In genomic region chr2:168030862-168031624, GRCh38 we compare ENCODE assay signal across 10 cellular contexts.
A peak's percentile ranks its signal among the peaks of the same experiment; 100 is the strongest.
DNase-seq lines count a peak whose midpoint lies in the region; ATAC-seq and TF ChIP-seq lines count a peak whose summit lies in the region.
"Had no signal": no experiment of that assay in that cellular context is flagged by ENCODE, and none has a peak within 500 bp of the region (broad histone marks: within the 10 kb centered on the region; RNA-seq: fewer than 3 reads in every experiment).

No MANE protein-coding gene starts in this region.

- 97% methylated on average over 5 of the region's 5 CpGs for WGBS in right cardiac atrium

- no peak overlapping the region for H3K27ac ChIP-seq in right cardiac atrium (ENCODE audit: low read length)

- H3K4me1 ChIP-seq in right cardiac atrium (ENCODE audit: control insufficient read depth, insufficient read depth, low read length) = no peaks in the 10 kb centered on the region

- in situ Hi-C loops in astrocyte of the cerebellum (cut with HindIII; ENCODE audit: low sequenced_read_pairs) = no loop called here

- H3K4me3 ChIP-seq in astrocyte of the cerebellum (ENCODE audit: low read depth, low read length) (no peak overlapping the region), right cardiac atrium (ENCODE audit: low read length) (no peak overlapping the region)

- intact Hi-C loops in left cardiac atrium (cut with DNase I) (no loop called here), right cardiac atrium (cut with DNase I) (no loop called here)

- no peaks in the 10 kb centered on the region for H3K27me3 ChIP-seq in right cardiac atrium (ENCODE audit: control insufficient read depth, insufficient read depth)

- DNase-seq in stimulated activated CD4-positive, alpha-beta T cell treated with anti-CD3 and anti-CD28 coated beads, Interleukin-1b, Interleukin-23, amount 100 ng/mL, for 48 hours = peak; percentile 26
- DNase-seq in stimulated activated CD4-positive, alpha-beta T cell treated with anti-CD3 and anti-CD28 coated beads, Interleukin-12 subunit alpha, Interleukin-12 subunit beta, amount 100 ng/mL, for 4 hours = no peak
- DNase-seq in astrocyte of the cerebellum (ENCODE audit: low read depth) (peak; percentile 48), left cardiac atrium (no peak), right cardiac atrium (no peak)
- DNase-seq in activated CD8-positive, alpha-beta memory T cell treated with anti-CD3 and anti-CD28 coated beads, Interleukin-2, amount 50 U/mL, for 48 hours = no peak
- DNase-seq: DND-41 had no signal

- H3K9me3 ChIP-seq in right cardiac atrium (ENCODE audit: control insufficient read depth, low read length) = no peaks in the 10 kb centered on the region

- ATAC-seq in HG03045 (IDR thresholded peaks at IDR 0.05; ENCODE audit: unreplicated experiment) = peak; percentile 85
- ATAC-seq in left cardiac atrium = no peak
- ATAC-seq in GM19455 (IDR thresholded peaks at IDR 0.05; ENCODE audit: unreplicated experiment) = no peak
- ATAC-seq in right cardiac atrium = no peak
- ATAC-seq: naive thymus-derived CD4-positive, alpha-beta T cell had no signal

- no peak for TF ChIP-seq CTCF in astrocyte of the cerebellum (IDR thresholded peaks at IDR 0.05; ENCODE audit: low read depth, low read length, missing control alignments)

Comparison
In these comparisons a context has a peak if more than half of its experiments do, and no peak if none do; other contexts are left out.
1. DNase-seq: peak in stimulated activated CD4-positive, alpha-beta T cell treated with anti-CD3 and anti-CD28 coated beads, Interleukin-1b, Interleukin-23, amount 100 ng/mL, for 48 hours (single experiment) and astrocyte of the cerebellum (single experiment); none in stimulated activated CD4-positive, alpha-beta T cell treated with anti-CD3 and anti-CD28 coated beads, Interleukin-12 subunit alpha, Interleukin-12 subunit beta, amount 100 ng/mL, for 4 hours (single experiment), left cardiac atrium (single experiment), activated CD8-positive, alpha-beta memory T cell treated with anti-CD3 and anti-CD28 coated beads, Interleukin-2, amount 50 U/mL, for 48 hours (single experiment) and right cardiac atrium (0 of 3).